Comparison of ENCODE assay signal across 23 cellular contexts in the genomic region with DNA sequence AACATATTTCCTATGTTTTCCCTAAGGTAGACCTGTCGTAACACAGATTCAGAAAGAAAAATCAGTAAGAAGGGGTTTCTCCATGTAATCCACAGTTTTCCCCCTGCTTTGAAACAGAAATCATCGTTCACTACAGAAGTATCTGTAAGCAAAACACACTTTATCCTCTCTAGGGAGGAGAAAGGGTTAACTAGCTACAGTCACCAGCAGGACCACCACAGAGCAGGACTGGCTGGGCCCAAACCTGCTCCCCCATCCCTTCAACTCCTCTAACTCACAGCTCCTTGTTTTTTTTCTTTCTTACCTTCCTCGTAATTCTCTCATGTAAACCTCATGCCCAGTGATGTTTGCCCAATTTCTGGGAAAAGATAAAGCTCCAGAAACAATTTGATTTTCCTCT.
DNase-seq lines count a peak whose midpoint lies in the region; ATAC-seq and TF ChIP-seq lines count a peak whose summit lies in the region.
"Had no signal": no experiment of that assay in that cellular context is flagged by ENCODE, and none has a peak within 500 bp of the region (broad histone marks: within the 10 kb centered on the region; RNA-seq: fewer than 3 reads in every experiment).

No MANE protein-coding gene starts in this region.

- peak overlapping the region; percentile 22 for H3K4me2 ChIP-seq in neural cell (ENCODE audit: low read length)
- H3K4me2 ChIP-seq: PC-9 had no signal

- no peak overlapping the region for H3K4me3 Mint-ChIP-seq in WTC11
- H3K4me3 Mint-ChIP-seq in endothelial cell (ENCODE audit: unreplicated experiment), result peak overlapping the region; percentile 12
- H3K4me3 Mint-ChIP-seq: H9, HFFc6 had no signal

- H3K9ac ChIP-seq in neural cell (ENCODE audit: low read length), result no peak overlapping the region

- H2AFZ ChIP-seq in neural cell (ENCODE audit: low read depth, low read length), result no peak overlapping the region
- H2AFZ ChIP-seq: PC-9 had no signal

- DNase-seq in WTC11 (ENCODE audit: low spot score), result no peak
- DNase-seq in endothelial cell (ENCODE audit: low spot score), result no peak
- no peak for DNase-seq in cardiac septum (ENCODE audit: low spot score)
- DNase-seq: BE2C, DMS53, EL, H9, HFFc6, KG1, NCI-H1092 treated with DMSO at 0.1 percent for 48 hours, NCI-H146, NCI-H2029, NCI-H2227 treated with DMSO at 0.1 percent for 48 hours, NCI-H510A, NCI-H748 treated with DMSO at 0.1 percent for 48 hours, RPMI8226, SHP77 had no signal

- H3K9me3 ChIP-seq in neural cell (ENCODE audit: low read length), result no peaks in the 10 kb centered on the region
- H3K9me3 ChIP-seq: BE2C had no signal

- H3K4me1 Mint-ChIP-seq in WTC11 (peaks cover 68% of the 10 kb centered on the region), endothelial cell (ENCODE audit: unreplicated experiment) (peaks cover 48% of the 10 kb centered on the region)

- no peak for TF ChIP-seq EP300 in neural cell (conservative IDR thresholded peaks at IDR 0.05; ENCODE audit: poor library complexity, severe bottlenecking)

- H4K20me1 ChIP-seq in neural cell (ENCODE audit: insufficient read depth), result no peaks in the 10 kb centered on the region

- ATAC-seq in WTC11 (peak; percentile 33), GM19467 (IDR thresholded peaks at IDR 0.05; ENCODE audit: unreplicated experiment) (no peak), GM18868 (IDR thresholded peaks at IDR 0.05; ENCODE audit: unreplicated experiment) (no peak), HG03521 (IDR thresholded peaks at IDR 0.05; ENCODE audit: unreplicated experiment) (no peak)

- no peaks in the 10 kb centered on the region for H3K9me2 ChIP-seq in neural cell (ENCODE audit: insufficient read depth, low read length)

- peaks cover under 1% of the 10 kb centered on the region for H3F3A ChIP-seq in neural cell (ENCODE audit: insufficient read depth, low read length, poor library complexity, severe bottlenecking)

- POLR2A ChIA-PET in WTC11 (lab: Charles Lee), result interaction anchor here (0.6 to 0.7 kb wide), 3 partner anchors 121 to 608 kb away, joined by 3 to 8 read pairs (median 3); no protein-coding TSS in a partner anchor

- H3K27me3 ChIP-seq in neural cell (ENCODE audit: insufficient read depth, low read depth, low read length), result no peaks in the 10 kb centered on the region
- H3K27me3 ChIP-seq: BE2C had no signal

- CTCF ChIA-PET in WTC11 (lab: Charles Lee), result interaction anchor here (1.0 to 1.6 kb wide), 2 partner anchors 79 to 263 kb away, joined by 5 to 7 read pairs; no protein-coding TSS in a partner anchor

- TF ChIP-seq RAD21 in neural cell (conservative IDR thresholded peaks at IDR 0.05), result no peak

- H3K9me3 Mint-ChIP-seq in WTC11 (no peaks in the 10 kb centered on the region), endothelial cell (ENCODE audit: unreplicated experiment) (no peaks in the 10 kb centered on the region)
- H3K9me3 Mint-ChIP-seq: H9, HFFc6 had no signal

- intact Hi-C loops in cardiac septum (cut with DNase I), result no loop called here

- H3K4me3 ChIP-seq in neural cell (ENCODE audit: low read length), result peak overlapping the region; percentile 56
- H3K4me3 ChIP-seq: PC-9 had no signal

- H3K27ac Mint-ChIP-seq in WTC11 (peak overlapping the region; percentile 20; the same call in 1 of the 2 replicates), endothelial cell (ENCODE audit: unreplicated experiment) (peak overlapping the region; percentile 6)
- H3K27ac Mint-ChIP-seq: HFFc6 had no signal

- no peaks in the 10 kb centered on the region for H3K36me3 Mint-ChIP-seq in WTC11
- peaks cover 45% of the 10 kb centered on the region for H3K36me3 Mint-ChIP-seq in endothelial cell (ENCODE audit: low read depth, unreplicated experiment)

- TF ChIP-seq CTCF in WTC11 (IDR thresholded peaks at IDR 0.05) (no peak), endothelial cell (IDR thresholded peaks at IDR 0.05; ENCODE audit: unreplicated experiment) (no peak), neural cell (IDR thresholded peaks at IDR 0.05; ENCODE audit: poor library complexity, severe bottlenecking) (no peak)

- peaks cover 85% of the 10 kb centered on the region for H3K79me2 ChIP-seq in neural cell (replicated peaks; ENCODE audit: insufficient read depth, low read length)

- H3K36me3 ChIP-seq in neural cell (ENCODE audit: insufficient read depth, low read length), result no peaks in the 10 kb centered on the region

- H3K27me3 Mint-ChIP-seq in WTC11 (ENCODE audit: low read depth) (peaks cover 11% of the 10 kb centered on the region), endothelial cell (ENCODE audit: unreplicated experiment) (peaks cover 4% of the 10 kb centered on the region)

- H3K27ac ChIP-seq in neural cell (ENCODE audit: low read length), result no peak overlapping the region
- H3K27ac ChIP-seq: HL-60, PC-9 had no signal

TF ChIP-seq in WTC11, 78 proteins besides CTCF, POLR2A, EP300 and RAD21 (continues in another document):
- no peak for TF ChIP-seq ZNF671 (CRISPR knock-in tag; IDR thresholded peaks at IDR 0.05)
- TF ChIP-seq TP53 (CRISPR knock-in tag; IDR thresholded peaks at IDR 0.05), result no peak
- TF ChIP-seq, protein P1, sequence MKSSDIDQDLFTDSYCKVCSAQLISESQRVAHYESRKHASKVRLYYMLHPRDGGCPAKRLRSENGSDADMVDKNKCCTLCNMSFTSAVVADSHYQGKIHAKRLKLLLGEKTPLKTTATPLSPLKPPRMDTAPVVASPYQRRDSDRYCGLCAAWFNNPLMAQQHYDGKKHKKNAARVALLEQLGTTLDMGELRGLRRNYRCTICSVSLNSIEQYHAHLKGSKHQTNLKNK (CRISPR knock-in tag; IDR thresholded peaks at IDR 0.05), result no peak
- no peak for TF ChIP-seq NFE2L1 (CRISPR knock-in tag; IDR thresholded peaks at IDR 0.05)
- TF ChIP-seq, protein P2, sequence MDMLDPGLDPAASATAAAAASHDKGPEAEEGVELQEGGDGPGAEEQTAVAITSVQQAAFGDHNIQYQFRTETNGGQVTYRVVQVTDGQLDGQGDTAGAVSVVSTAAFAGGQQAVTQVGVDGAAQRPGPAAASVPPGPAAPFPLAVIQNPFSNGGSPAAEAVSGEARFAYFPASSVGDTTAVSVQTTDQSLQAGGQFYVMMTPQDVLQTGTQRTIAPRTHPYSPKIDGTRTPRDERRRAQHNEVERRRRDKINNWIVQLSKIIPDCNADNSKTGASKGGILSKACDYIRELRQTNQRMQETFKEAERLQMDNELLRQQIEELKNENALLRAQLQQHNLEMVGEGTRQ (CRISPR knock-in tag; IDR thresholded peaks at IDR 0.05), result no peak
- TF ChIP-seq MYBL2 (CRISPR knock-in tag; IDR thresholded peaks at IDR 0.05), result no peak
- TF ChIP-seq, protein P3, sequence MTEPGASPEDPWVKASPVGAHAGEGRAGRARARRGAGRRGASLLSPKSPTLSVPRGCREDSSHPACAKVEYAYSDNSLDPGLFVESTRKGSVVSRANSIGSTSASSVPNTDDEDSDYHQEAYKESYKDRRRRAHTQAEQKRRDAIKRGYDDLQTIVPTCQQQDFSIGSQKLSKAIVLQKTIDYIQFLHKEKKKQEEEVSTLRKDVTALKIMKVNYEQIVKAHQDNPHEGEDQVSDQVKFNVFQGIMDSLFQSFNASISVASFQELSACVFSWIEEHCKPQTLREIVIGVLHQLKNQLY (CRISPR knock-in tag; IDR thresholded peaks at IDR 0.05), result no peak
- no peak for TF ChIP-seq KAT7 (CRISPR knock-in tag; IDR thresholded peaks at IDR 0.05; ENCODE audit: borderline replicate concordance)
- TF ChIP-seq ZNF219 (CRISPR knock-in tag; IDR thresholded peaks at IDR 0.05; ENCODE audit: borderline replicate concordance), result no peak
- TF ChIP-seq FOXP1 (CRISPR knock-in tag; IDR thresholded peaks at IDR 0.05; ENCODE audit: borderline replicate concordance), result no peak
- TF ChIP-seq ZNF317 (CRISPR knock-in tag; IDR thresholded peaks at IDR 0.05; ENCODE audit: borderline replicate concordance, low read depth), result no peak
- TF ChIP-seq IRF2 (CRISPR knock-in tag; IDR thresholded peaks at IDR 0.05; ENCODE audit: borderline replicate concordance, low read depth), result no peak
- TF ChIP-seq MXD4 (CRISPR knock-in tag; IDR thresholded peaks at IDR 0.05; ENCODE audit: borderline replicate concordance), result no peak

TF ChIP-seq in neural cell, 6 proteins besides CTCF, POLR2A, EP300 and RAD21:
- TF ChIP-seq EZH2 (IDR thresholded peaks at IDR 0.05; ENCODE audit: borderline replicate concordance, insufficient read depth, low read length, poor library complexity, severe bottlenecking) (no peak), SMC3 (conservative IDR thresholded peaks at IDR 0.05; ENCODE audit: poor library complexity) (no peak)
- TF ChIP-seq, protein P4, sequence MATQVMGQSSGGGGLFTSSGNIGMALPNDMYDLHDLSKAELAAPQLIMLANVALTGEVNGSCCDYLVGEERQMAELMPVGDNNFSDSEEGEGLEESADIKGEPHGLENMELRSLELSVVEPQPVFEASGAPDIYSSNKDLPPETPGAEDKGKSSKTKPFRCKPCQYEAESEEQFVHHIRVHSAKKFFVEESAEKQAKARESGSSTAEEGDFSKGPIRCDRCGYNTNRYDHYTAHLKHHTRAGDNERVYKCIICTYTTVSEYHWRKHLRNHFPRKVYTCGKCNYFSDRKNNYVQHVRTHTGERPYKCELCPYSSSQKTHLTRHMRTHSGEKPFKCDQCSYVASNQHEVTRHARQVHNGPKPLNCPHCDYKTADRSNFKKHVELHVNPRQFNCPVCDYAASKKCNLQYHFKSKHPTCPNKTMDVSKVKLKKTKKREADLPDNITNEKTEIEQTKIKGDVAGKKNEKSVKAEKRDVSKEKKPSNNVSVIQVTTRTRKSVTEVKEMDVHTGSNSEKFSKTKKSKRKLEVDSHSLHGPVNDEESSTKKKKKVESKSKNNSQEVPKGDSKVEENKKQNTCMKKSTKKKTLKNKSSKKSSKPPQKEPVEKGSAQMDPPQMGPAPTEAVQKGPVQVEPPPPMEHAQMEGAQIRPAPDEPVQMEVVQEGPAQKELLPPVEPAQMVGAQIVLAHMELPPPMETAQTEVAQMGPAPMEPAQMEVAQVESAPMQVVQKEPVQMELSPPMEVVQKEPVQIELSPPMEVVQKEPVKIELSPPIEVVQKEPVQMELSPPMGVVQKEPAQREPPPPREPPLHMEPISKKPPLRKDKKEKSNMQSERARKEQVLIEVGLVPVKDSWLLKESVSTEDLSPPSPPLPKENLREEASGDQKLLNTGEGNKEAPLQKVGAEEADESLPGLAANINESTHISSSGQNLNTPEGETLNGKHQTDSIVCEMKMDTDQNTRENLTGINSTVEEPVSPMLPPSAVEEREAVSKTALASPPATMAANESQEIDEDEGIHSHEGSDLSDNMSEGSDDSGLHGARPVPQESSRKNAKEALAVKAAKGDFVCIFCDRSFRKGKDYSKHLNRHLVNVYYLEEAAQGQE (IDR thresholded peaks at IDR 0.05; ENCODE audit: borderline replicate concordance), result no peak
